Comparison of ENCODE assay signal across 8 cellular contexts in the genomic region with DNA sequence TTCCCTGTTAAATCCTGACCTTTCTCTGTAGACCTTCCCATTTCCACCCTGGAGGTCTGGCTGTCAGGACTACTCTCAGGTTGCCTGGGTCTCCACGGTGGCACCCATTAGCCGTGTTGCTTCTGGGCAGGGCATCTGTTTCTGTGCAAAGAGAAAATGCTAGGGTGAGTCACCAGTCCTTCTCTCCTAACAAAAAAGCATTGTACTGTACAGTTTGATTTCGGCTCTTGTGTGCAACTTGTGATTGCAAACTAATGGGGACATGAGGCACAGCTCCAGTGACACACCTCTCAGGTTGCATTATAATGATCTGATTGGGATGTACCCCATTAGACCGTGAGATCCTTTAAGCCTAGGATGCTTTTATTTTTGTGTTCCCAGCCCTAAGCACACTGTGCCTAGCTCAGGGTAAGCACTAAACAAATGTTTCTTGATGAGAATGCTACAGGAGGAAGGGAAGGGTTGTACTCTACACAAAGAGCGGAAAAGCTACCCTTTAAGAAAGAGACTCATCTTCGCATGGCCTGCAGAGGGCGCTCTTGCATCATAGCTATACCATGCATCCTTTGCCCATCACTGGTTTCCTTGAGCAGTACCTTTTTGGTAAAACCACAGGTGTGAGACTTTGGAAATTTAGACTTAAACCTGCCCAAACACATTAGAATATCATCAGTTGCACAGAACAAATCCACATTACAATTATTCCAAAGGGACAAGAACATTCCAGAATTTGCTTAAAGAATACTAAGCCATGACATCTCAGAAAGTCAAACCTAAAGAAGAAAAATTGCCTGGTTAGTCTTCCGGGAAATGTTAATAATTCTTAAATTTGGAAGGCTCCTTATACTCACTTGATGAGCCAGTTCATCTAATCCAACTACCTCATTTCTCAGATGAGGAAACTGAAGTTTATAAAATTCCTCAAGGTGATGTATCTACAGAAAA. TPM values are rescaled to one million over a fixed set of nuclear protein-coding genes. Genes with fewer than 3 reads are reported as not detected.
DNase-seq lines count a peak whose midpoint lies in the region; ATAC-seq, FAIRE-seq and TF ChIP-seq lines count a peak whose summit lies in the region.

No MANE protein-coding gene starts in this region.

- H2AFZ ChIP-seq in SK-N-SH (ENCODE audit: low read depth): no peak overlapping the region

- no peaks in the 10 kb centered on the region for H3K79me2 ChIP-seq in SK-N-SH (ENCODE audit: insufficient read depth)

- WGBS in SK-N-SH (ENCODE audit: low lambda C conversion rate): 44% methylated on average over 8 of the region's 8 CpGs

- H3K36me3 ChIP-seq in SK-N-SH (replicated peaks in 1 of 2; ENCODE audit: control insufficient read depth in 1 of 2, insufficient read depth in 2 of 2, low read length in 1 of 2): no peaks in the 10 kb centered on the region

- no peaks in the 10 kb centered on the region for H4K20me1 ChIP-seq in SK-N-SH (ENCODE audit: insufficient read depth)

- H3K9ac ChIP-seq in SK-N-SH: no peak overlapping the region

- no peak for FAIRE-seq in urothelium cell line (lab: Jason Lieb, UNC)

- H3K27ac Mint-ChIP-seq in activated naive CD4-positive, alpha-beta T cell treated with anti-CD3 and anti-CD28 coated beads, Interleukin-2, amount 10 ng/mL, durations not matched to agents 7 days and 5 days: no peak overlapping the region

- intact Hi-C loops in head of caudate nucleus (cut with DNase I) (loop anchor here (10.0 kb wide), 1 partner anchor 938 kb away; no protein-coding TSS in a partner anchor), posterior vena cava (cut with DNase I) (no loop called here)

- DNase-seq in AG09319 (ENCODE audit: extremely low read depth, low read depth) (peak; percentile 37), LoVo (ENCODE audit: low spot score) (peak; percentile 71), SK-N-SH (peak; percentile 66), head of caudate nucleus (peak; percentile 31 to 92 (median 78)), posterior vena cava (ENCODE audit: low spot score) (peak; percentile 87), urothelium cell line (ENCODE audit: low spot score) (peak; percentile 52)
- peak; percentile 83 for DNase-seq in activated naive CD4-positive, alpha-beta T cell treated with anti-CD3 and anti-CD28 coated beads, Interleukin-2, amount 10 ng/mL, durations not matched to agents 7 days and 5 days

- no peak overlapping the region for H3K4me3 Mint-ChIP-seq in activated naive CD4-positive, alpha-beta T cell treated with anti-CD3 and anti-CD28 coated beads, Interleukin-2, amount 10 ng/mL, durations not matched to agents 7 days and 5 days

- H3K9me2 ChIP-seq in SK-N-SH: no peaks in the 10 kb centered on the region

- peak overlapping the region in 1 of 2 experiments; percentile 12; a peak in 1 of 4 replicates for H3K27ac ChIP-seq in SK-N-SH (ENCODE audit: low read depth in 2 of 2, low read length in 1 of 2)

- H3F3A ChIP-seq in SK-N-SH (replicated peaks; ENCODE audit: insufficient read depth): no peaks in the 10 kb centered on the region

- peak overlapping the region; percentile 18; the same call in 1 of the 2 replicates for H3K4me2 ChIP-seq in SK-N-SH

- H3K9me3 ChIP-seq in SK-N-SH: no peaks in the 10 kb centered on the region

- H3K36me3 Mint-ChIP-seq in activated naive CD4-positive, alpha-beta T cell treated with anti-CD3 and anti-CD28 coated beads, Interleukin-2, amount 10 ng/mL, durations not matched to agents 7 days and 5 days: peaks cover 6% of the 10 kb centered on the region

- peaks cover 4 to 5% of the 10 kb centered on the region in 2 experiments; a peak in 2 of 4 replicates for H3K4me1 ChIP-seq in SK-N-SH (ENCODE audit: control insufficient read depth in 1 of 2, insufficient read depth in 2 of 2, low read depth in 1 of 2, low read length in 1 of 2)

- no peaks in the 10 kb centered on the region for H3K27me3 ChIP-seq in SK-N-SH (ENCODE audit: insufficient read depth)

- H3K27me3 Mint-ChIP-seq in activated naive CD4-positive, alpha-beta T cell treated with anti-CD3 and anti-CD28 coated beads, Interleukin-2, amount 10 ng/mL, durations not matched to agents 7 days and 5 days: peaks cover 7% of the 10 kb centered on the region

- TF ChIP-seq CTCF in AG09319 (IDR thresholded peaks at IDR 0.05; ENCODE audit: low read depth, low read length): peak; percentile 92
- peak; percentile 97 for TF ChIP-seq CTCF in SK-N-SH (IDR thresholded peaks at IDR 0.05)

- no peak overlapping the region; a peak in 1 of 4 replicates for H3K4me3 ChIP-seq in SK-N-SH (ENCODE audit: low read depth in 2 of 2, low read length in 1 of 2)

- POLR2A ChIA-PET in SK-N-SH (lab: Yijun Ruan, JAX): no interaction called here

- ATAC-seq in GM18868 (IDR thresholded peaks at IDR 0.05; ENCODE audit: unreplicated experiment): peak; percentile 76

- H3K4me1 Mint-ChIP-seq in activated naive CD4-positive, alpha-beta T cell treated with anti-CD3 and anti-CD28 coated beads, Interleukin-2, amount 10 ng/mL, durations not matched to agents 7 days and 5 days: peaks cover 4% of the 10 kb centered on the region

- H3K9me3 Mint-ChIP-seq in activated naive CD4-positive, alpha-beta T cell treated with anti-CD3 and anti-CD28 coated beads, Interleukin-2, amount 10 ng/mL, durations not matched to agents 7 days and 5 days: no peaks in the 10 kb centered on the region

- TF ChIP-seq EP300 in SK-N-SH (IDR thresholded peaks at IDR 0.05; ENCODE audit: borderline replicate concordance in 1 of 2, low read depth in 1 of 2, low read length in 1 of 2): no peak

- CTCF ChIA-PET in SK-N-SH (lab: Yijun Ruan, JAX): interaction anchor here (0.5 to 5.5 kb wide), 61 partner anchors 8 to 1095 kb away, joined by 3 to 45 read pairs (median 3); partner anchors contain the start of genes RNASEH2B and TRIM13
- CTCF ChIA-PET in activated naive CD4-positive, alpha-beta T cell treated with anti-CD3 and anti-CD28 coated beads, Interleukin-2, amount 10 ng/mL, durations not matched to agents 7 days and 5 days (lab: Charles Lee): interaction anchor here (0.6 to 3.0 kb wide), 15 partner anchors 12 to 1095 kb away, joined by 3 to 24 read pairs (median 4); partner anchors contain the start of gene SPRYD7

- peak; percentile 94 for TF ChIP-seq RAD21 in SK-N-SH (IDR thresholded peaks at IDR 0.05; ENCODE audit: low read length)

TF ChIP-seq in SK-N-SH, 30 proteins besides CTCF, POLR2A, EP300 and RAD21 (continues in another document):
- no peak for TF ChIP-seq MEF2A (IDR thresholded peaks at IDR 0.05; ENCODE audit: borderline replicate concordance, low read depth)
- no peak for TF ChIP-seq EZH2phosphoT487 (IDR thresholded peaks at IDR 0.05; ENCODE audit: borderline replicate concordance, low read depth)
- no peak for TF ChIP-seq GABPA (IDR thresholded peaks at IDR 0.05; ENCODE audit: low read depth)
- TF ChIP-seq RCOR1 (IDR thresholded peaks at IDR 0.05; ENCODE audit: low read length): no peak
- no peak for TF ChIP-seq RXRA (IDR thresholded peaks at IDR 0.05; ENCODE audit: borderline replicate concordance, low read depth)
- TF ChIP-seq FOXJ3 (CRISPR knock-in tag; IDR thresholded peaks at IDR 0.05): no peak
- no peak for TF ChIP-seq CHD2 (IDR thresholded peaks at IDR 0.05; ENCODE audit: low read length, partially characterized antibody)
- 0 out of 2 replicates have a peak, but pooled peaks have one; percentile 23 for TF ChIP-seq SIN3A (IDR thresholded peaks at IDR 0.05; ENCODE audit: borderline replicate concordance, low read depth, low read length)
- TF ChIP-seq MAX (IDR thresholded peaks at IDR 0.05; ENCODE audit: low read depth): no peak
- TF ChIP-seq, protein P1, sequence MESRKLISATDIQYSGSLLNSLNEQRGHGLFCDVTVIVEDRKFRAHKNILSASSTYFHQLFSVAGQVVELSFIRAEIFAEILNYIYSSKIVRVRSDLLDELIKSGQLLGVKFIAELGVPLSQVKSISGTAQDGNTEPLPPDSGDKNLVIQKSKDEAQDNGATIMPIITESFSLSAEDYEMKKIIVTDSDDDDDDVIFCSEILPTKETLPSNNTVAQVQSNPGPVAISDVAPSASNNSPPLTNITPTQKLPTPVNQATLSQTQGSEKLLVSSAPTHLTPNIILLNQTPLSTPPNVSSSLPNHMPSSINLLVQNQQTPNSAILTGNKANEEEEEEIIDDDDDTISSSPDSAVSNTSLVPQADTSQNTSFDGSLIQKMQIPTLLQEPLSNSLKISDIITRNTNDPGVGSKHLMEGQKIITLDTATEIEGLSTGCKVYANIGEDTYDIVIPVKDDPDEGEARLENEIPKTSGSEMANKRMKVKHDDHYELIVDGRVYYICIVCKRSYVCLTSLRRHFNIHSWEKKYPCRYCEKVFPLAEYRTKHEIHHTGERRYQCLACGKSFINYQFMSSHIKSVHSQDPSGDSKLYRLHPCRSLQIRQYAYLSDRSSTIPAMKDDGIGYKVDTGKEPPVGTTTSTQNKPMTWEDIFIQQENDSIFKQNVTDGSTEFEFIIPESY (IDR thresholded peaks at IDR 0.05; ENCODE audit: borderline replicate concordance, low read depth): no peak
- no peak for TF ChIP-seq TEAD4 (IDR thresholded peaks at IDR 0.05; ENCODE audit: borderline replicate concordance, insufficient read depth)
- no peak for TF ChIP-seq JUND (IDR thresholded peaks at IDR 0.05)
- TF ChIP-seq FOSL2 (IDR thresholded peaks at IDR 0.05; ENCODE audit: borderline replicate concordance, low read depth): peak; percentile 16; the same call in 1 of the 2 replicates
- TF ChIP-seq RFX5 (IDR thresholded peaks at IDR 0.05; ENCODE audit: low read length): no peak
- TF ChIP-seq NFIC (IDR thresholded peaks at IDR 0.05; ENCODE audit: borderline replicate concordance): no peak

RNA-seq across cellular contexts. Expression of gene TRIM13, which starts 20.3 kb away (rescaled TPM):
- 8.3 and 12.9 TPM in 2 replicates for polyA plus RNA-seq in SK-N-SH (2012; rRNA removed)
- polyA plus RNA-seq in SK-N-SH (2012; cell fraction: cytosol; rRNA removed): 11.0 and 13.1 TPM in 2 replicates
- 13.8 and 26.9 TPM in 2 replicates for polyA plus RNA-seq in SK-N-SH (2012; cell fraction: nucleus; rRNA removed)
- total RNA-seq in posterior vena cava: 10 to 100 TPM; 18.0 to 20.9 TPM

RNA-seq across cellular contexts. Expression of gene KCNRG, which starts 38.7 kb away (rescaled TPM):
- polyA plus RNA-seq in SK-N-SH (2012; rRNA removed): 0.97 and 1.1 TPM in 2 replicates
- polyA plus RNA-seq in SK-N-SH (2012; cell fraction: cytosol; rRNA removed): 1.2 and 1.4 TPM in 2 replicates
- 0.58 and 1.0 TPM in 2 replicates for polyA plus RNA-seq in SK-N-SH (2012; cell fraction: nucleus; rRNA removed)
- under 1 TPM in 1 of 2 donors, not detected in 1; 0.46 TPM for total RNA-seq in posterior vena cava

RNA-seq across cellular contexts. Expression of gene SPRYD7, which starts 40.4 kb away (rescaled TPM):
- polyA plus RNA-seq in SK-N-SH (2012; rRNA removed): 5.5 and 8.6 TPM in 2 replicates
- polyA plus RNA-seq in SK-N-SH (2012; cell fraction: cytosol; rRNA removed): 8.2 and 11.4 TPM in 2 replicates
- 4.0 and 4.8 TPM in 2 replicates for polyA plus RNA-seq in SK-N-SH (2012; cell fraction: nucleus; rRNA removed)
- total RNA-seq in posterior vena cava: 10 to 100 TPM in 1 of 2 donors, 1 to 10 TPM in 1; 9.1 to 10.8 TPM

Comparison
In these comparisons a context has a peak if more than half of its experiments do, and no peak if none do; other contexts are left out.
1. DNase-seq: peak in every context shown above with its lines; median percentile 87 in posterior vena cava; 83 in activated naive CD4-positive, alpha-beta T cell treated with anti-CD3 and anti-CD28 coated beads, Interleukin-2, amount 10 ng/mL, durations not matched to agents 7 days and 5 days; 78 in head of caudate nucleus; 71 in LoVo; 66 in SK-N-SH; 52 in urothelium cell line; 37 in AG09319.